In genomic region chr9:108053555-108054061, GRCh38 we compare ENCODE assay signal across 7 cellular contexts.
DNase-seq lines count a peak whose midpoint lies in the region; ATAC-seq lines count a peak whose summit lies in the region.

No MANE protein-coding gene starts in this region.

- ATAC-seq in HG03159 (IDR thresholded peaks at IDR 0.05; ENCODE audit: unreplicated experiment) (no peak), HG03457 (IDR thresholded peaks at IDR 0.05; ENCODE audit: unreplicated experiment) (no peak), GM18858 (IDR thresholded peaks at IDR 0.05; ENCODE audit: unreplicated experiment) (no peak)

- peak; percentile 43 for DNase-seq in NCI-H128 (lab: John Stamatoyannopoulos, UW; ENCODE audit: unreplicated experiment)
- peak; percentile 28 for DNase-seq in cerebellum (ENCODE audit: low spot score)
- DNase-seq in lung microvascular endothelial cell (ENCODE audit: low read depth in 2 of 2) = peak; percentile 15 to 64
- peak; percentile 77 for DNase-seq in ureter (ENCODE audit: low spot score)
